In the genomic region with DNA sequence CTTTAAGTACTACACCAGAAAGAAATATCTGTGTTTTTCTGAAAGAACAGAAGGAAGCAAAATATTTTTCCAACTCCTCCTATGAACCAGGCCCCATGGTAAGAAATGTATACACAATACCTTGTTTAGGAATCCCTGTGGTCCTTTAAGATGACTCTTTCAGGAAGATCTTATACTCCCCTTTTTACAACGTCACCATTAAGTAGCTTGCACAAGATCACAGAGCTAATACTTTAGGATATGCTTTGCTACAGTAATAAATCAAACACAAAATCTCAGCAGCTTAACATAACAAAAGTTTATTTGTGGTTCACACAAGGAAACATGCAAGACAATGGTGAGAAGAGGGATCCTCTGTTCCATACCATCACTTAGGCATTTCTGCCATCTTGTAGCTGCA, we compare ENCODE assay signal across 25 cellular contexts. TPM values are rescaled to one million over a fixed set of nuclear protein-coding genes. Genes with fewer than 3 reads are reported as not detected.
DNase-seq lines count a peak whose midpoint lies in the region; ATAC-seq, FAIRE-seq and TF ChIP-seq lines count a peak whose summit lies in the region.
"Had no signal": no experiment of that assay in that cellular context is flagged by ENCODE, and none has a peak within 500 bp of the region (broad histone marks: within the 10 kb centered on the region; RNA-seq: fewer than 3 reads in every experiment).

No MANE protein-coding gene starts in this region.

- intact Hi-C loops in MCF 10A (cut with micrococcal nuclease) (no loop called here), breast epithelium (cut with DNase I; ENCODE audit: low total_unique reads) (loop anchor here (1.0 kb wide), 1 partner anchor 16 kb away; no protein-coding TSS in a partner anchor)

- H3K9me3 ChIP-seq in breast epithelium = no peaks in the 10 kb centered on the region
- no peaks in the 10 kb centered on the region for H3K9me3 ChIP-seq in SK-N-MC (ENCODE audit: low read depth, low read length)
- H3K9me3 ChIP-seq: SJSA1 had no signal

- FAIRE-seq in D721Med (lab: Jason Lieb, UNC) = no peak

- CTCF ChIA-PET in MCF 10A (lab: Yijun Ruan, JAX) = interaction anchor here (0.6 to 5.2 kb wide), 15 partner anchors 8 to 436 kb away, joined by 3 to 36 read pairs (median 4); partner anchors contain the start of genes G0S2 and LAMB3

- H3K27me3 ChIP-seq in breast epithelium = no peaks in the 10 kb centered on the region
- no peaks in the 10 kb centered on the region for H3K27me3 ChIP-seq in foreskin keratinocyte
- H3K27me3 ChIP-seq: SJSA1 had no signal

- H3K4me3 Mint-ChIP-seq in MCF 10A (ENCODE audit: unreplicated experiment) = no peak overlapping the region
- H3K4me3 Mint-ChIP-seq: CD8-positive, alpha-beta T cell had no signal

- BruUV-seq in MCF 10A (replicated peaks; lab: Mats Ljungman, UMichigan) = no TSS peak

- H3K27ac ChIP-seq in breast epithelium (no peak overlapping the region), SK-N-MC (no peak overlapping the region), foreskin keratinocyte (peak overlapping the region; percentile 64)
- H3K27ac ChIP-seq: GM23248, SJSA1 had no signal

- H3K9ac ChIP-seq in SK-N-MC (ENCODE audit: insufficient read length) = no peak overlapping the region
- H3K9ac ChIP-seq: GM23248 had no signal

- POLR2A ChIA-PET in MCF 10A (lab: Yijun Ruan, JAX) = interaction anchor here (0.6 to 18.4 kb wide), 6 partner anchors 9 to 342 kb away, joined by 3 to 458 read pairs (median 106); partner anchors contain the start of genes G0S2 and LAMB3

- H3K27ac Mint-ChIP-seq in MCF 10A (ENCODE audit: low read depth, unreplicated experiment) = peak overlapping the region; percentile 99
- H3K27ac Mint-ChIP-seq: CD8-positive, alpha-beta T cell had no signal

- no peaks in the 10 kb centered on the region for H3K27me3 Mint-ChIP-seq in MCF 10A (ENCODE audit: insufficient read depth, unreplicated experiment)

- ATAC-seq in foreskin keratinocyte (no peak), left lobe of liver (no peak), GM18867 (IDR thresholded peaks at IDR 0.05; ENCODE audit: unreplicated experiment) (no peak)
- ATAC-seq: CD8-positive, alpha-beta T cell had no signal

- H3K36me3 Mint-ChIP-seq in MCF 10A (ENCODE audit: insufficient read depth, unreplicated experiment) = peaks cover 6% of the 10 kb centered on the region
- H3K36me3 Mint-ChIP-seq: CD8-positive, alpha-beta T cell had no signal

- H3K4me3 ChIP-seq in breast epithelium (no peak overlapping the region), SK-N-MC (no peak overlapping the region)
- H3K4me3 ChIP-seq: GM23248, SJSA1 had no signal

- H3K36me3 ChIP-seq in breast epithelium (no peaks in the 10 kb centered on the region), SK-N-MC (ENCODE audit: insufficient read depth, low read length) (no peaks in the 10 kb centered on the region)
- H3K36me3 ChIP-seq: SJSA1 had no signal

- TF ChIP-seq POLR2A in breast epithelium (IDR thresholded peaks at IDR 0.05) = no peak

- H3K4me1 Mint-ChIP-seq in MCF 10A (ENCODE audit: insufficient read depth, unreplicated experiment) = peaks cover 55% of the 10 kb centered on the region

- TF ChIP-seq CTCF in MCF 10A (IDR thresholded peaks at IDR 0.05; ENCODE audit: unreplicated experiment) = no peak
- no peak for TF ChIP-seq CTCF in breast epithelium (IDR thresholded peaks at IDR 0.05)
- no peak for TF ChIP-seq CTCF in foreskin keratinocyte (conservative IDR thresholded peaks at IDR 0.05)
- no peak for TF ChIP-seq CTCF in D721Med (IDR thresholded peaks at IDR 0.05; ENCODE audit: insufficient read depth, missing control alignments)

- H3K4me1 ChIP-seq in breast epithelium (no peaks in the 10 kb centered on the region), foreskin keratinocyte (peaks cover 33% of the 10 kb centered on the region)

- no peaks in the 10 kb centered on the region for H3K9me3 Mint-ChIP-seq in MCF 10A (ENCODE audit: unreplicated experiment)
- H3K9me3 Mint-ChIP-seq: CD8-positive, alpha-beta T cell had no signal

- DNase-seq in MCF 10A (ENCODE audit: unreplicated experiment) (no peak), breast epithelium (ENCODE audit: low spot score in 2 of 2) (no peak), SK-N-MC (ENCODE audit: low read depth, low spot score) (peak; percentile 22), foreskin keratinocyte (no peak), DMS 273 (lab: John Stamatoyannopoulos, UW; ENCODE audit: unreplicated experiment) (no peak), D721Med (ENCODE audit: insufficient read length, low spot score) (no peak), left lobe of liver (ENCODE audit: low spot score) (no peak)
- DNase-seq: 8988T; C1 segment of cervical spinal cord; CD8-positive, alpha-beta T cell; DMS153; DND-41; GM23248; H7; NCI-H1105; NCI-H1436 treated with DMSO at 0.1 percent for 48 hours; NCI-H1930; NCI-H2107; NCI-H524; NCI-H748 treated with DMSO at 0.1 percent for 48 hours; Right ventricle myocardium superior; RPMI8226 had no signal

RNA-seq across cellular contexts. Expression of gene LAMB3, which starts 8.9 kb away (rescaled TPM):
- 999 and 1,572 TPM in 2 replicates for total RNA-seq in MCF 10A (2022)
- 10 to 100 TPM; 23.9 to 48.0 (median 35.6) TPM for total RNA-seq in breast epithelium
- 1,286 and 1,603 TPM in 2 replicates for total RNA-seq in foreskin keratinocyte
- polyA plus RNA-seq in foreskin keratinocyte = 823 and 1,080 TPM in 2 replicates
- total RNA-seq in left lobe of liver = 7.8 TPM
- total RNA-seq: CD8-positive, alpha-beta T cell had no signal

RNA-seq across cellular contexts. Expression of gene G0S2, which starts 14.1 kb away (rescaled TPM):
- not detected in 2 replicates for total RNA-seq in MCF 10A (2022)
- 1,000 to 10,000 TPM in 1 of 3 donors, 100 to 1,000 TPM in 2; 198 to 1,307 (median 636) TPM for total RNA-seq in breast epithelium
- 19.7 and 24.0 TPM in 2 replicates for total RNA-seq in foreskin keratinocyte
- polyA plus RNA-seq in foreskin keratinocyte = 22.5 and 29.7 TPM in 2 replicates
- 75.0 TPM for total RNA-seq in left lobe of liver
- total RNA-seq: SJSA1 had no signal

RNA-seq across cellular contexts. Expression of gene HSD11B1, which starts 43.6 kb away (rescaled TPM):
- total RNA-seq in MCF 10A (2022) (0.21 and 0.39 TPM in 2 replicates), breast epithelium (10 to 100 TPM in 1 of 3 donors, 1 to 10 TPM in 1, under 1 TPM in 1; 0.88 to 90.1 (median 7.5) TPM), foreskin keratinocyte (0.56 and 0.61 TPM in 2 replicates), left lobe of liver (479 TPM)
- 0.29 and 0.54 TPM in 2 replicates for polyA plus RNA-seq in foreskin keratinocyte
- total RNA-seq: CD8-positive, alpha-beta T cell; H7; HT-29 had no signal

Comparison
In these comparisons a context has a peak if more than half of its experiments do, and no peak if none do; other contexts are left out.
1. RNA of gene LAMB3, which starts 8.9 kb away (total RNA-seq): 999 to 1,572 TPM in MCF 10A and 1,286 to 1,603 TPM in foreskin keratinocyte; 23.9 to 48.0 TPM in breast epithelium and 7.8 TPM in left lobe of liver (single experiment); every median in the first group is over 10 times any median in the second.
2. RNA of gene G0S2, which starts 14.1 kb away (total RNA-seq): 198 to 1,307 TPM in breast epithelium, 75.0 TPM in left lobe of liver (single experiment) and 19.7 to 24.0 TPM in foreskin keratinocyte; not detected in MCF 10A; every median in the first group is over 10 times any median in the second.